In the genomic region with DNA sequence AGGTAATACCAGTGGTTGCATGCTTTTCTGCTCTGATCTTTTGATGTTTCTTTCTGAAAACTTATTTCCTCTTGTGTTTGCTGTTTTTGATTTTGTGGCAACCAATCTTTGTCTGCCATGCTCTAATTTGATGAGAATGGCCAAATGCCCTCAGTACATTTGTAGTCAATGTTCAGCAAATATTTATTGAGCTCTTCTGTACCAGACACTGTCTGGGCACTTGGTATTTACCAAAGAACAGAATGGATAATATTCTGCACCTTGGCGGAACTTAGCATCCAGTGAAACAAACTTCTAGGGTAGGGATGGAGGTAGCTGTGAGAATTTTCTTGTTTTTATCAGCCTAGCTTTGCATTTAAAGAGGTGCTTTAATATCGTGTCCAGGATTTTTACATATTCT, we compare ENCODE assay signal across 20 cellular contexts. TPM values are rescaled to one million over a fixed set of nuclear protein-coding genes. Genes with fewer than 3 reads are reported as not detected.
DNase-seq lines count a peak whose midpoint lies in the region; ATAC-seq, FAIRE-seq and TF ChIP-seq lines count a peak whose summit lies in the region.
"Had no signal": no experiment of that assay in that cellular context is flagged by ENCODE, and none has a peak within 500 bp of the region (broad histone marks: within the 10 kb centered on the region; RNA-seq: fewer than 3 reads in every experiment).

No MANE protein-coding gene starts in this region.

- H3K79me2 ChIP-seq in H1 (ENCODE audit: control insufficient read depth in 1 of 2, insufficient read depth in 2 of 2, low read length in 2 of 2) = peaks cover 68 to 91% of the 10 kb centered on the region in 2 experiments

- WGBS in H1 (ENCODE audit: extremely low coverage in 1 of 2, insufficient coverage in 1 of 2, insufficient read length in 1 of 2, insufficient replicate concordance in 2 of 2, low coverage in 1 of 2, low lambda C conversion rate in 2 of 2, missing lambda C conversion rate in 1 of 2), 2 experiments = 94% methylated on average over 2 of the region's 2 CpGs; no CpG with 5 or more reads in 1 of the 2 experiments

- peaks cover 70% of the 10 kb centered on the region for H3K4me1 Mint-ChIP-seq in activated T-cell treated with anti-CD3 and anti-CD28 coated beads, Interleukin-2, amount 50 U/mL, for 24 hours (ENCODE audit: low read depth)
- peaks cover 55 to 84% (median 66%) of the 10 kb centered on the region in 4 donors for H3K4me1 Mint-ChIP-seq in CD4-positive, CD25-positive, alpha-beta regulatory T cell
- peaks cover 31 to 79% (median 70%) of the 10 kb centered on the region in 4 donors for H3K4me1 Mint-ChIP-seq in naive thymus-derived CD8-positive, alpha-beta T cell
- H3K4me1 Mint-ChIP-seq in stimulated activated effector memory CD8-positive, alpha-beta T cell treated with anti-CD3 and anti-CD28 coated beads, Interleukin-12 subunit alpha, Interleukin-12 subunit beta, amount 100 ng/mL, for 72 hours = peaks cover 68% of the 10 kb centered on the region

- H3K4me3 ChIP-seq in CD4-positive, CD25-positive, alpha-beta regulatory T cell (ENCODE audit: low read depth, low read length) = peak overlapping the region; percentile 40
- H3K4me3 ChIP-seq in H1 (ENCODE audit: extremely low read depth in 1 of 4, insufficient read depth in 2 of 4, low read depth in 3 of 4, low read length in 4 of 4) = no peak overlapping the region
- H3K4me3 ChIP-seq: PC-9 had no signal

- H3K4me2 ChIP-seq in H1 (ENCODE audit: insufficient read depth in 1 of 2, low read depth in 2 of 2, low read length in 2 of 2) = no peak overlapping the region
- H3K4me2 ChIP-seq: KMS-11, PC-9 had no signal

- TF ChIP-seq CTCF in H1 (IDR thresholded peaks at IDR 0.05; ENCODE audit: control extremely low read depth in 1 of 3, insufficient read depth in 1 of 3, low read depth in 1 of 3, low read length in 3 of 3) = no peak
- TF ChIP-seq CTCF in GM10248 (IDR thresholded peaks at IDR 0.05; ENCODE audit: control extremely low read depth, extremely low read depth, low read depth, missing control alignments) = no peak

- H3K4me1 ChIP-seq in CD4-positive, CD25-positive, alpha-beta regulatory T cell (ENCODE audit: control insufficient read depth, insufficient read depth, low read length, poor library complexity, severe bottlenecking) = peaks cover 38% of the 10 kb centered on the region
- no peaks in the 10 kb centered on the region for H3K4me1 ChIP-seq in H1 (replicated peaks in 1 of 4; ENCODE audit: control insufficient read depth in 3 of 4, insufficient read depth in 4 of 4, low read length in 3 of 4)
- H3K4me1 ChIP-seq: Caco-2 had no signal

- TF ChIP-seq EP300 in H1 (IDR thresholded peaks at IDR 0.05; ENCODE audit: borderline replicate concordance in 1 of 2, low read depth in 2 of 2, low read length in 2 of 2) = no peak

- H3K23ac ChIP-seq in H1 (ENCODE audit: insufficient read length) = no peak overlapping the region

- no peak overlapping the region for H2BK15ac ChIP-seq in H1 (ENCODE audit: low read length)

- no peaks in the 10 kb centered on the region for H3K9me3 ChIP-seq in CD4-positive, CD25-positive, alpha-beta regulatory T cell (ENCODE audit: control insufficient read depth in 2 of 2, low read length in 2 of 2)
- H3K9me3 ChIP-seq in H1 (ENCODE audit: insufficient read depth in 2 of 2, low read depth in 1 of 2, low read length in 1 of 2) = peaks cover 0 to 7% of the 10 kb centered on the region in 2 experiments; a peak in 1 of 4 replicates

- no peak for ATAC-seq in CD4-positive, CD25-positive, alpha-beta regulatory T cell (ENCODE audit: low read depth in 2 of 2)
- no peak for ATAC-seq in naive thymus-derived CD8-positive, alpha-beta T cell
- ATAC-seq in stimulated activated effector memory CD8-positive, alpha-beta T cell treated with anti-CD3 and anti-CD28 coated beads, Interleukin-12 subunit alpha, Interleukin-12 subunit beta, amount 100 ng/mL, for 72 hours = no peak

- no peak overlapping the region for H2BK20ac ChIP-seq in H1 (ENCODE audit: low read length)

- H2BK120ac ChIP-seq in H1 (replicated peaks; ENCODE audit: low read depth, low read length) = no peak overlapping the region

- DNase-seq in activated T-cell treated with anti-CD3 and anti-CD28 coated beads, Interleukin-2, amount 50 U/mL, for 24 hours = no peak
- no peak for DNase-seq in activated T-cell treated with anti-CD3 and anti-CD28 coated beads for 4 hours
- DNase-seq in CD4-positive, CD25-positive, alpha-beta regulatory T cell = no peak
- no peak for DNase-seq in H1 (ENCODE audit: low read depth in 1 of 2, low spot score in 2 of 2)
- DNase-seq in naive thymus-derived CD8-positive, alpha-beta T cell = no peak
- no peak for DNase-seq in GM10248 (ENCODE audit: extremely low spot score)
- no peak for DNase-seq in stimulated activated effector memory CD8-positive, alpha-beta T cell treated with anti-CD3 and anti-CD28 coated beads, Interleukin-12 subunit alpha, Interleukin-12 subunit beta, amount 100 ng/mL, for 72 hours (ENCODE audit: low spot score in 2 of 2)
- DNase-seq in T-helper 1 cell = no peak
- DNase-seq: AML-193, Caco-2, H9, NCI-H1417 treated with DMSO at 0.1 percent for 48 hours, NCI-H187 treated with DMSO at 0.1 percent for 48 hours, NCI-H345, NCI-H524 treated with DMSO at 0.1 percent for 48 hours, PC-9 had no signal

- no peak overlapping the region for H4K5ac ChIP-seq in H1 (ENCODE audit: insufficient read length, low read depth, low read length)

- H3K79me1 ChIP-seq in H1 (ENCODE audit: low read depth, low read length) = 0 out of 2 replicates have a peak, but pooled peaks cover 2% of the 10 kb centered on the region

- CTCF ChIA-PET in H1 (lab: Charles Lee; ENCODE audit: partially characterized antibody) (interaction anchor here (0.6 kb wide), 1 partner anchor 8 kb away, joined by 3 read pairs; no protein-coding TSS in a partner anchor), GM10248 (lab: Yijun Ruan, JAX) (interaction anchor here (0.8 kb wide), 1 partner anchor 26 kb away, joined by 3 read pairs; no protein-coding TSS in a partner anchor)

- no peak overlapping the region for H3K27ac ChIP-seq in CD4-positive, CD25-positive, alpha-beta regulatory T cell (ENCODE audit: insufficient read depth, low read length, poor library complexity, severe bottlenecking)
- H3K27ac ChIP-seq in H1 (ENCODE audit: low read depth, low read length) = 0 out of 2 replicates have a peak overlapping the region, but pooled peaks have one; percentile 19
- H3K27ac ChIP-seq: 22Rv1, KMS-11, PC-9, RWPE1 had no signal

- FAIRE-seq in H1 (lab: Jason Lieb, UNC) = no peak
- FAIRE-seq: G401.6 had no signal

- POLR2A ChIA-PET in H1 (lab: Charles Lee; ENCODE audit: partially characterized antibody) (interaction anchor here (1.0 to 1.2 kb wide), 2 partner anchors 9 to 64 kb away, joined by 3 read pairs; no protein-coding TSS in a partner anchor), GM10248 (lab: Yijun Ruan, JAX) (no interaction called here)
- POLR2A ChIA-PET in naive thymus-derived CD8-positive, alpha-beta T cell (lab: Charles Lee) = interaction anchor here (0.7 kb wide), 1 partner anchor 20 kb away, joined by 3 read pairs; no protein-coding TSS in a partner anchor

- peak overlapping the region; percentile 0 for H3K27ac Mint-ChIP-seq in activated T-cell treated with anti-CD3 and anti-CD28 coated beads, Interleukin-2, amount 50 U/mL, for 24 hours
- no peak overlapping the region for H3K27ac Mint-ChIP-seq in CD4-positive, CD25-positive, alpha-beta regulatory T cell
- peak overlapping the region in 3 of 10 donors; percentile 3 to 62 (median 46) for H3K27ac Mint-ChIP-seq in naive thymus-derived CD8-positive, alpha-beta T cell
- H3K27ac Mint-ChIP-seq in stimulated activated effector memory CD8-positive, alpha-beta T cell treated with anti-CD3 and anti-CD28 coated beads, Interleukin-12 subunit alpha, Interleukin-12 subunit beta, amount 100 ng/mL, for 72 hours = no peak overlapping the region

- no peak overlapping the region for H3K18ac ChIP-seq in H1 (ENCODE audit: extremely low read depth, low read length)

- H4K8ac ChIP-seq in H1 (ENCODE audit: extremely low read depth, insufficient read depth, low read length) = no peak overlapping the region

- no peak overlapping the region; a peak in 1 of 7 replicates for H3K9ac ChIP-seq in H1 (replicated peaks in 1 of 4; ENCODE audit: extremely low read depth in 1 of 4, low read depth in 3 of 4, low read length in 3 of 4)
- H3K9ac ChIP-seq: KMS-11 had no signal

- peaks cover 4% of the 10 kb centered on the region for H3K9me3 Mint-ChIP-seq in activated T-cell treated with anti-CD3 and anti-CD28 coated beads, Interleukin-2, amount 50 U/mL, for 24 hours
- H3K9me3 Mint-ChIP-seq in CD4-positive, CD25-positive, alpha-beta regulatory T cell = peaks cover 0 to 2% (median 0%) of the 10 kb centered on the region in 7 donors
- H3K9me3 Mint-ChIP-seq in naive thymus-derived CD8-positive, alpha-beta T cell = peaks cover 0 to 2% (median 0%) of the 10 kb centered on the region in 9 donors
- no peaks in the 10 kb centered on the region for H3K9me3 Mint-ChIP-seq in stimulated activated effector memory CD8-positive, alpha-beta T cell treated with anti-CD3 and anti-CD28 coated beads, Interleukin-12 subunit alpha, Interleukin-12 subunit beta, amount 100 ng/mL, for 72 hours

- H3K36me3 ChIP-seq in CD4-positive, CD25-positive, alpha-beta regulatory T cell (ENCODE audit: control insufficient read depth, insufficient read depth, low read length) = peaks cover 13% of the 10 kb centered on the region
- H3K36me3 ChIP-seq in H1 (ENCODE audit: control insufficient read depth in 2 of 4, insufficient read depth in 4 of 4, low read length in 3 of 4) = peaks cover 0 to 8% (median 0%) of the 10 kb centered on the region in 4 experiments; a peak in 3 of 8 replicates

- TF ChIP-seq RAD21 in H1 (IDR thresholded peaks at IDR 0.05 in 1 of 2, conservative IDR thresholded peaks at IDR 0.05 in 1 of 2; ENCODE audit: low read depth in 2 of 2, low read length in 2 of 2) = no peak

- TF ChIP-seq POLR2A in H1 (IDR thresholded peaks at IDR 0.05; ENCODE audit: control extremely low read depth in 1 of 2, low read depth in 2 of 2, low read length in 2 of 2) = no peak

- no peaks in the 10 kb centered on the region for H3K27me3 ChIP-seq in CD4-positive, CD25-positive, alpha-beta regulatory T cell (ENCODE audit: control insufficient read depth, insufficient read depth, low read length)
- H3K27me3 ChIP-seq in H1 (replicated peaks in 1 of 4; ENCODE audit: control insufficient read depth in 3 of 4, extremely low read depth in 1 of 4, insufficient read depth in 3 of 4, low read length in 3 of 4) = no peaks in the 10 kb centered on the region

- no peak overlapping the region for H2AK5ac ChIP-seq in H1 (ENCODE audit: low read depth, low read length)

- no peak overlapping the region for H4K91ac ChIP-seq in H1 (replicated peaks; ENCODE audit: insufficient read length, low read length)

- no peak overlapping the region for H3K4ac ChIP-seq in H1 (replicated peaks; ENCODE audit: insufficient read length, low read depth, low read length)

- no peak overlapping the region for H3K56ac ChIP-seq in H1 (replicated peaks; ENCODE audit: insufficient read length, low read depth, low read length)

- H2BK12ac ChIP-seq in H1 (ENCODE audit: low read depth, low read length) = no peak overlapping the region

- H3K4me3 Mint-ChIP-seq in activated T-cell treated with anti-CD3 and anti-CD28 coated beads, Interleukin-2, amount 50 U/mL, for 24 hours = no peak overlapping the region
- peak overlapping the region in 3 of 4 donors; percentile 4 to 49 (median 47) for H3K4me3 Mint-ChIP-seq in CD4-positive, CD25-positive, alpha-beta regulatory T cell
- peak overlapping the region in 8 of 10 donors; percentile 1 to 63 (median 38) for H3K4me3 Mint-ChIP-seq in naive thymus-derived CD8-positive, alpha-beta T cell
- no peak overlapping the region for H3K4me3 Mint-ChIP-seq in stimulated activated effector memory CD8-positive, alpha-beta T cell treated with anti-CD3 and anti-CD28 coated beads, Interleukin-12 subunit alpha, Interleukin-12 subunit beta, amount 100 ng/mL, for 72 hours
- H3K4me3 Mint-ChIP-seq: H9 had no signal

- H3K14ac ChIP-seq in H1 (ENCODE audit: insufficient read length) = no peak overlapping the region

- H2AFZ ChIP-seq in H1 (ENCODE audit: low read length) = no peak overlapping the region
- H2AFZ ChIP-seq: PC-9 had no signal

- peaks cover 62% of the 10 kb centered on the region for H3K36me3 Mint-ChIP-seq in activated T-cell treated with anti-CD3 and anti-CD28 coated beads, Interleukin-2, amount 50 U/mL, for 24 hours (ENCODE audit: low read depth)
- H3K36me3 Mint-ChIP-seq in CD4-positive, CD25-positive, alpha-beta regulatory T cell = peaks cover 18% of the 10 kb centered on the region
- H3K36me3 Mint-ChIP-seq in naive thymus-derived CD8-positive, alpha-beta T cell = peaks cover 0 to 33% (median 26%) of the 10 kb centered on the region in 3 donors
- peaks cover 27% of the 10 kb centered on the region for H3K36me3 Mint-ChIP-seq in stimulated activated effector memory CD8-positive, alpha-beta T cell treated with anti-CD3 and anti-CD28 coated beads, Interleukin-12 subunit alpha, Interleukin-12 subunit beta, amount 100 ng/mL, for 72 hours

- H3K27me3 Mint-ChIP-seq in activated T-cell treated with anti-CD3 and anti-CD28 coated beads, Interleukin-2, amount 50 U/mL, for 24 hours = no peaks in the 10 kb centered on the region
- no peaks in the 10 kb centered on the region for H3K27me3 Mint-ChIP-seq in CD4-positive, CD25-positive, alpha-beta regulatory T cell
- H3K27me3 Mint-ChIP-seq in naive thymus-derived CD8-positive, alpha-beta T cell = no peaks in the 10 kb centered on the region

- peaks cover 21 to 27% of the 10 kb centered on the region in 2 experiments for H4K20me1 ChIP-seq in H1 (replicated peaks in 1 of 2; ENCODE audit: control insufficient read depth in 1 of 2, insufficient read depth in 2 of 2, low read length in 2 of 2)

- H3K23me2 ChIP-seq in H1 (ENCODE audit: low read depth, low read length) = no peaks in the 10 kb centered on the region

- H2BK5ac ChIP-seq in H1 (ENCODE audit: low read depth, low read length) = no peak overlapping the region

RNA-seq across cellular contexts. Expression of a gene that starts 19.6 kb away (rescaled TPM):
- 172 TPM for total RNA-seq in CD4-positive, CD25-positive, alpha-beta regulatory T cell
- polyA plus RNA-seq in CD4-positive, CD25-positive, alpha-beta regulatory T cell = 10 to 100 TPM; 46.7 to 54.5 (median 50.3) TPM
- 146 and 150 TPM in 2 replicates for total RNA-seq in H1 (2021; fragmentation: NEBNext Ultra II Directional; extraction: Animal tissue kit (Norgen Biotek cat#: 25700))
- 44.6 and 48.8 TPM in 2 replicates for polyA plus RNA-seq in H1 (2011; rRNA removed)
- 56.3 TPM for polyA plus RNA-seq in H1 (2011; cell fraction: cytosol; rRNA removed)
- 109 TPM for polyA plus RNA-seq in H1 (2011; cell fraction: nucleus; rRNA removed)
- polyA plus RNA-seq in H1 (2012, experiment 1 of 2) = 58.7 to 84.4 TPM (median 70.3 TPM) in 4 replicates
- 7.0 TPM for polyA plus RNA-seq in H1 (2012, experiment 2 of 2)
- polyA plus RNA-seq in H1 (2013, experiment 1 of 2) = 64.9 TPM
- polyA plus RNA-seq in H1 (2013, experiment 2 of 2) = 66.0 TPM
- polyA minus RNA-seq in H1 (2011; rRNA and poly(A)+ RNA removed) = 113 and 126 TPM in 2 replicates
- 150 TPM for polyA minus RNA-seq in H1 (2011; cell fraction: cytosol; rRNA and poly(A)+ RNA removed)
- 209 TPM for polyA minus RNA-seq in H1 (2011; cell fraction: nucleus; rRNA and poly(A)+ RNA removed)
- 100 to 1,000 TPM; 154 to 169 TPM for total RNA-seq in naive thymus-derived CD8-positive, alpha-beta T cell
- 10 to 100 TPM; 44.0 to 46.6 (median 45.1) TPM for polyA plus RNA-seq in naive thymus-derived CD8-positive, alpha-beta T cell

Comparison
In these comparisons a context has a peak if more than half of its experiments do, and no peak if none do; other contexts are left out.
1. H3K4me3 Mint-ChIP-seq: peak in CD4-positive, CD25-positive, alpha-beta regulatory T cell (3 of 4) and naive thymus-derived CD8-positive, alpha-beta T cell (8 of 10); none in activated T-cell treated with anti-CD3 and anti-CD28 coated beads, Interleukin-2, amount 50 U/mL, for 24 hours (single experiment) and stimulated activated effector memory CD8-positive, alpha-beta T cell treated with anti-CD3 and anti-CD28 coated beads, Interleukin-12 subunit alpha, Interleukin-12 subunit beta, amount 100 ng/mL, for 72 hours (single experiment).